ENCODE assay signal across 1 cellular context in genomic region chr16:83826146-83826913, GRCh38.
TF ChIP-seq lines count a peak whose summit lies in the region.

No MANE protein-coding gene starts in this region.

TF ChIP-seq in HepG2, 621 proteins besides CTCF, POLR2A, EP300 and RAD21 (continued from another document and continues in another):
- TF ChIP-seq ZNF770 (CRISPR knock-in tag; IDR thresholded peaks at IDR 0.05): no peak
- TF ChIP-seq DMAP1 (CRISPR knock-in tag; IDR thresholded peaks at IDR 0.05): no peak
- no peak for TF ChIP-seq ZSCAN5A (CRISPR knock-in tag; IDR thresholded peaks at IDR 0.05; ENCODE audit: borderline replicate concordance)
- TF ChIP-seq KDM3A (CRISPR knock-in tag; IDR thresholded peaks at IDR 0.05; ENCODE audit: low read depth): peak; percentile 62; the same call in 1 of the 2 replicates
- TF ChIP-seq CBX2 (IDR thresholded peaks at IDR 0.05; ENCODE audit: low read depth, low read length): no peak
- no peak for TF ChIP-seq CBX2 (CRISPR knock-in tag; IDR thresholded peaks at IDR 0.05; ENCODE audit: low read depth)
- no peak for TF ChIP-seq ZNF441 (CRISPR knock-in tag; IDR thresholded peaks at IDR 0.05; ENCODE audit: borderline replicate concordance)
- no peak for TF ChIP-seq ZNF383 (CRISPR knock-in tag; IDR thresholded peaks at IDR 0.05; ENCODE audit: borderline replicate concordance)
- no peak for TF ChIP-seq NR2F1 (CRISPR knock-in tag; IDR thresholded peaks at IDR 0.05)
- no peak for TF ChIP-seq ZSCAN25 (CRISPR knock-in tag; IDR thresholded peaks at IDR 0.05)
- TF ChIP-seq ZNF83 (CRISPR knock-in tag; IDR thresholded peaks at IDR 0.05; ENCODE audit: borderline replicate concordance): no peak
- 0 out of 2 replicates have a peak, but pooled peaks have one; percentile 30 for TF ChIP-seq ZNF501 (CRISPR knock-in tag; IDR thresholded peaks at IDR 0.05)
- no peak for TF ChIP-seq CERS6 (CRISPR knock-in tag; IDR thresholded peaks at IDR 0.05)
- no peak for TF ChIP-seq ZBTB7A (CRISPR knock-in tag; IDR thresholded peaks at IDR 0.05)
- TF ChIP-seq ZC3H4 (CRISPR knock-in tag; IDR thresholded peaks at IDR 0.05; ENCODE audit: borderline replicate concordance): no peak
- no peak for TF ChIP-seq ZFP36 (IDR thresholded peaks at IDR 0.05; ENCODE audit: borderline replicate concordance, low read depth, low read length, partially characterized antibody)
- TF ChIP-seq ZNF160 (CRISPR knock-in tag; IDR thresholded peaks at IDR 0.05): no peak
- peak; percentile 57; the same call in 1 of the 2 replicates for TF ChIP-seq ZFY (CRISPR knock-in tag; IDR thresholded peaks at IDR 0.05)
- no peak for TF ChIP-seq ZNF337 (CRISPR knock-in tag; IDR thresholded peaks at IDR 0.05; ENCODE audit: borderline replicate concordance, low read depth)
- TF ChIP-seq ZBTB4 (CRISPR knock-in tag; IDR thresholded peaks at IDR 0.05; ENCODE audit: borderline replicate concordance): no peak
- no peak for TF ChIP-seq ZFAT (CRISPR knock-in tag; conservative IDR thresholded peaks at IDR 0.05)
- no peak for TF ChIP-seq MXD1 (CRISPR knock-in tag; IDR thresholded peaks at IDR 0.05)
- TF ChIP-seq ZNF589 (CRISPR knock-in tag; conservative IDR thresholded peaks at IDR 0.05): no peak
- peak; percentile 34; the same call in 1 of the 2 replicates for TF ChIP-seq ZNF687 (CRISPR knock-in tag; IDR thresholded peaks at IDR 0.05)
- no peak for TF ChIP-seq ZNF512B (CRISPR knock-in tag; IDR thresholded peaks at IDR 0.05; ENCODE audit: borderline replicate concordance)
- TF ChIP-seq ZNF530 (CRISPR knock-in tag; IDR thresholded peaks at IDR 0.05; ENCODE audit: low read depth): no peak
- TF ChIP-seq ARNT (IDR thresholded peaks at IDR 0.05): no peak
- no peak for TF ChIP-seq TSC22D2 (CRISPR knock-in tag; IDR thresholded peaks at IDR 0.05; ENCODE audit: borderline replicate concordance)
- TF ChIP-seq MYC (CRISPR knock-in tag; IDR thresholded peaks at IDR 0.05; ENCODE audit: borderline replicate concordance): no peak
- TF ChIP-seq DRAP1 (CRISPR knock-in tag; IDR thresholded peaks at IDR 0.05): no peak
- peak; percentile 63; the same call in 1 of the 2 replicates for TF ChIP-seq ZNF280B (CRISPR knock-in tag; IDR thresholded peaks at IDR 0.05; ENCODE audit: borderline replicate concordance)
- 0 out of 2 replicates have a peak, but pooled peaks have one; percentile 53 for TF ChIP-seq TFDP1 (CRISPR knock-in tag; IDR thresholded peaks at IDR 0.05; ENCODE audit: borderline replicate concordance)
- TF ChIP-seq ZNF274 (CRISPR knock-in tag; IDR thresholded peaks at IDR 0.05): no peak
- 0 out of 2 replicates have a peak, but pooled peaks have one; percentile 19 for TF ChIP-seq BORCS8-MEF2B (CRISPR knock-in tag; IDR thresholded peaks at IDR 0.05)
- no peak for TF ChIP-seq KLF12 (CRISPR knock-in tag; IDR thresholded peaks at IDR 0.05; ENCODE audit: borderline replicate concordance)
- TF ChIP-seq SP140L (CRISPR knock-in tag; IDR thresholded peaks at IDR 0.05; ENCODE audit: borderline replicate concordance): 0 out of 2 replicates have a peak, but pooled peaks have one; percentile 50
- TF ChIP-seq ZNF616 (CRISPR knock-in tag; IDR thresholded peaks at IDR 0.05; ENCODE audit: low read depth): no peak
- TF ChIP-seq ZNF232 (CRISPR knock-in tag; IDR thresholded peaks at IDR 0.05; ENCODE audit: borderline replicate concordance): no peak
- 0 out of 2 replicates have a peak, but pooled peaks have one; percentile 28 for TF ChIP-seq YEATS2 (CRISPR knock-in tag; IDR thresholded peaks at IDR 0.05; ENCODE audit: borderline replicate concordance)
- TF ChIP-seq ZNF747 (CRISPR knock-in tag; IDR thresholded peaks at IDR 0.05; ENCODE audit: borderline replicate concordance): no peak
- no peak for TF ChIP-seq ZKSCAN8 (CRISPR knock-in tag; IDR thresholded peaks at IDR 0.05; ENCODE audit: borderline replicate concordance)
